13 cellular contexts compared by ENCODE assay signal in genomic region chr9:132494857-132495256, GRCh38.
DNase-seq lines count a peak whose midpoint lies in the region; ATAC-seq and TF ChIP-seq lines count a peak whose summit lies in the region.
"Had no signal": no experiment of that assay in that cellular context is flagged by ENCODE, and none has a peak within 500 bp of the region (broad histone marks: within the 10 kb centered on the region; RNA-seq: fewer than 3 reads in every experiment).

No MANE protein-coding gene starts in this region.

- no peaks in the 10 kb centered on the region for H3K9me3 Mint-ChIP-seq in stimulated activated naive CD8-positive, alpha-beta T cell treated with anti-CD3 and anti-CD28 coated beads, Interleukin-15, amount 100 ng/mL, for 72 hours

- H3K27me3 ChIP-seq in adipocyte (replicated peaks; ENCODE audit: control insufficient read depth, insufficient read depth, low read length) (peaks cover 60% of the 10 kb centered on the region), lower lobe of right lung (ENCODE audit: low read depth) (peaks cover 22% of the 10 kb centered on the region)

- no peaks in the 10 kb centered on the region for H3K36me3 ChIP-seq in adipocyte (ENCODE audit: control insufficient read depth, insufficient read depth, low read length, severe bottlenecking)
- no peaks in the 10 kb centered on the region for H3K36me3 ChIP-seq in lower lobe of right lung

- H3K4me3 ChIP-seq in adipocyte (ENCODE audit: low read length) (no peak overlapping the region), fibroblast of mammary gland (ENCODE audit: control insufficient read depth, low read depth, low read length) (no peak overlapping the region), lower lobe of right lung (no peak overlapping the region)
- H3K4me3 ChIP-seq: GM23248 had no signal

- DNase-seq in adipocyte (ENCODE audit: low read depth) (peak; percentile 4), amniotic epithelial cell (ENCODE audit: low read depth) (peak; percentile 17), fibroblast of mammary gland (ENCODE audit: low read depth) (peak; percentile 7), lower lobe of right lung (no peak), GM13977 (ENCODE audit: low spot score) (no peak)
- DNase-seq in stimulated activated naive CD8-positive, alpha-beta T cell treated with anti-CD3 and anti-CD28 coated beads, Interleukin-15, amount 100 ng/mL, for 72 hours = no peak
- DNase-seq: C1 segment of cervical spinal cord; CD4-positive, alpha-beta memory T cell; DMS153; DND-41; GM23248; H7; HCEC 1CT had no signal

- no peak overlapping the region for H3K27ac ChIP-seq in lower lobe of right lung
- H3K27ac ChIP-seq: GM23248 had no signal

- peaks cover 96% of the 10 kb centered on the region for H3K27me3 Mint-ChIP-seq in stimulated activated naive CD8-positive, alpha-beta T cell treated with anti-CD3 and anti-CD28 coated beads, Interleukin-15, amount 100 ng/mL, for 72 hours

- H3K4me1 Mint-ChIP-seq in stimulated activated naive CD8-positive, alpha-beta T cell treated with anti-CD3 and anti-CD28 coated beads, Interleukin-15, amount 100 ng/mL, for 72 hours = no peaks in the 10 kb centered on the region
- H3K4me1 Mint-ChIP-seq: CD4-positive, alpha-beta memory T cell had no signal

- H3K9me3 ChIP-seq in adipocyte (ENCODE audit: control insufficient read depth, low read length) (peaks cover 14% of the 10 kb centered on the region), lower lobe of right lung (no peaks in the 10 kb centered on the region)

- H3K27ac Mint-ChIP-seq in stimulated activated naive CD8-positive, alpha-beta T cell treated with anti-CD3 and anti-CD28 coated beads, Interleukin-15, amount 100 ng/mL, for 72 hours = peak overlapping the region in 1 of 2 donors; percentile 91
- H3K27ac Mint-ChIP-seq: CD4-positive, alpha-beta memory T cell had no signal

- no peak for ATAC-seq in lower lobe of right lung
- no peak for ATAC-seq in stimulated activated naive CD8-positive, alpha-beta T cell treated with anti-CD3 and anti-CD28 coated beads, Interleukin-15, amount 100 ng/mL, for 72 hours

- H3K4me1 ChIP-seq in adipocyte (ENCODE audit: control insufficient read depth, insufficient read depth, low read length) = peaks cover 8% of the 10 kb centered on the region
- no peaks in the 10 kb centered on the region for H3K4me1 ChIP-seq in lower lobe of right lung

- H3K4me3 Mint-ChIP-seq in stimulated activated naive CD8-positive, alpha-beta T cell treated with anti-CD3 and anti-CD28 coated beads, Interleukin-15, amount 100 ng/mL, for 72 hours = no peak overlapping the region
- H3K4me3 Mint-ChIP-seq: CD4-positive, alpha-beta memory T cell had no signal

- TF ChIP-seq CTCF in fibroblast of mammary gland (conservative IDR thresholded peaks at IDR 0.05; ENCODE audit: control insufficient read depth, insufficient read depth, low read depth, low read length) (no peak), lower lobe of right lung (IDR thresholded peaks at IDR 0.05) (no peak), GM13977 (IDR thresholded peaks at IDR 0.05; ENCODE audit: extremely low read depth, insufficient read depth, missing control alignments) (no peak)

- in situ Hi-C loops in GM13977 (cut with MboI; ENCODE audit: low pct_unique_long_range_greater_than_20kb, low sequenced_read_pairs, unreplicated experiment) = no loop called here

- H3K9ac ChIP-seq in adipocyte (ENCODE audit: low read length) = no peak overlapping the region
- H3K9ac ChIP-seq: GM23248 had no signal

- intact Hi-C loops in lower lobe of right lung (cut with DNase I) = no loop called here

Comparison
In these comparisons a context has a peak if more than half of its experiments do, and no peak if none do; other contexts are left out.
1. DNase-seq: peak in adipocyte (single experiment), amniotic epithelial cell (single experiment) and fibroblast of mammary gland (single experiment); none in lower lobe of right lung (single experiment), GM13977 (single experiment) and stimulated activated naive CD8-positive, alpha-beta T cell treated with anti-CD3 and anti-CD28 coated beads, Interleukin-15, amount 100 ng/mL, for 72 hours (0 of 2).